23 cellular contexts compared by ENCODE assay signal in genomic region chr1:194028002-194028401, GRCh38.
"Had no signal": no experiment of that assay in that cellular context is flagged by ENCODE, and none has a peak within 500 bp of the region (broad histone marks: within the 10 kb centered on the region; RNA-seq: fewer than 3 reads in every experiment).

No MANE protein-coding gene starts in this region.

- H3K4me1 Mint-ChIP-seq: activated naive CD8-positive, alpha-beta T cell treated with anti-CD3 and anti-CD28 coated beads for 36 hours had no signal

- H3K4me3 ChIP-seq: esophagus muscularis mucosa, gastrocnemius medialis, lower lobe of right lung, mucosa of descending colon, skin epidermis, testis, transverse colon had no signal

- H3K36me3 Mint-ChIP-seq: natural killer cell treated with Interleukin-12 subunit alpha and Interleukin-12 subunit beta and Interleukin-15 and Interleukin-18, amount 100 ng/mL, for 72 hours had no signal

- H3K27me3 ChIP-seq: esophagus muscularis mucosa, gastrocnemius medialis, testis, transverse colon had no signal

- H3K27me3 Mint-ChIP-seq: activated naive CD8-positive, alpha-beta T cell treated with anti-CD3 and anti-CD28 coated beads for 36 hours; natural killer cell treated with Interleukin-12 subunit alpha and Interleukin-12 subunit beta and Interleukin-15 and Interleukin-18, amount 100 ng/mL, for 72 hours had no signal

- H3K36me3 ChIP-seq: esophagus muscularis mucosa, gastrocnemius medialis, lower lobe of right lung, transverse colon had no signal

- H3K9me3 ChIP-seq: gastrocnemius medialis, lower lobe of right lung, testis had no signal

- H3K4me1 ChIP-seq: esophagus muscularis mucosa, gastrocnemius medialis, lower lobe of right lung, testis, transverse colon had no signal

- ATAC-seq: gastrocnemius medialis; lower lobe of right lung; mucosa of descending colon; natural killer cell treated with Interleukin-12 subunit alpha and Interleukin-12 subunit beta and Interleukin-15 and Interleukin-18, amount 100 ng/mL, for 72 hours; sciatic nerve; stimulated activated naive CD8-positive, alpha-beta T cell treated with anti-CD3 and anti-CD28 coated beads, Interleukin-15, Interleukin-2, amounts not matched to agents 100 U/mL and 50 U/mL, for 24 hours had no signal

- H3K27ac ChIP-seq: esophagus muscularis mucosa, gastrocnemius medialis, lower lobe of right lung, skin epidermis, testis, transverse colon, VCaP had no signal

- H3K27ac Mint-ChIP-seq: activated naive CD4-positive, alpha-beta T cell treated with anti-CD3 and anti-CD28 coated beads for 36 hours; activated naive CD8-positive, alpha-beta T cell treated with anti-CD3 and anti-CD28 coated beads for 36 hours; activated T-helper 1 cell treated with anti-CD3 and anti-CD28 coated beads, Interleukin-12 subunit alpha, Interleukin-12 subunit beta, Interleukin-2, Interleukin-4 antibody, amounts not matched to agents 30 ng/mL and 10 ng/mL and 1 ng/mL, durations not matched to agents 14 hours and 24 hours and 36 hours; natural killer cell treated with Interleukin-12 subunit alpha and Interleukin-12 subunit beta and Interleukin-15 and Interleukin-18, amount 100 ng/mL, for 72 hours had no signal

- H3K4me3 Mint-ChIP-seq: activated naive CD4-positive, alpha-beta T cell treated with anti-CD3 and anti-CD28 coated beads for 36 hours; activated naive CD8-positive, alpha-beta T cell treated with anti-CD3 and anti-CD28 coated beads for 36 hours; activated T-helper 1 cell treated with anti-CD3 and anti-CD28 coated beads, Interleukin-12 subunit alpha, Interleukin-12 subunit beta, Interleukin-2, Interleukin-4 antibody, amounts not matched to agents 30 ng/mL and 10 ng/mL and 1 ng/mL, durations not matched to agents 14 hours and 24 hours and 36 hours; natural killer cell treated with Interleukin-12 subunit alpha and Interleukin-12 subunit beta and Interleukin-15 and Interleukin-18, amount 100 ng/mL, for 72 hours had no signal

- DNase-seq: activated CD4-positive, alpha-beta T cell treated with anti-CD3 and anti-CD28 coated beads for 4 hours; activated CD4-positive, alpha-beta T cell treated with anti-CD3 and anti-CD28 coated beads, Interleukin-2, amount 50 U/mL, for 4 hours; activated effector memory CD4-positive, alpha-beta T cell treated with anti-CD3 and anti-CD28 coated beads, Interleukin-2, amount 50 U/mL, for 16 hours; activated naive CD4-positive, alpha-beta T cell treated with anti-CD3 and anti-CD28 coated beads for 36 hours; activated naive CD8-positive, alpha-beta T cell treated with anti-CD3 and anti-CD28 coated beads for 36 hours; activated T-cell treated with anti-CD3 and anti-CD28 coated beads, Interleukin-2, amount 50 U/mL, for 1 hour; amniotic stem cell; central memory CD4-positive, alpha-beta T cell; gastrocnemius medialis; hippocampal formation; lower lobe of right lung; mucosa of descending colon; stimulated activated CD4-positive, alpha-beta T cell treated with anti-CD3 and anti-CD28 coated beads, Interleukin-12 subunit alpha, Interleukin-12 subunit beta, amount 100 ng/mL, for 4 hours; stimulated activated CD4-positive, alpha-beta T cell treated with anti-CD3 and anti-CD28 coated beads, Interleukin-4, amount 100 ng/mL, for 1 hour; stimulated activated naive CD8-positive, alpha-beta T cell treated with anti-CD3 and anti-CD28 coated beads, Interleukin-15, Interleukin-2, amounts not matched to agents 100 U/mL and 50 U/mL, for 24 hours; testis; transverse colon had no signal
